1 cellular context compared by ENCODE assay signal in genomic region chr15:65832549-65833364, GRCh38.
TF ChIP-seq lines count a peak whose summit lies in the region.

No MANE protein-coding gene starts in this region.

TF ChIP-seq in WTC11, 78 proteins besides CTCF, POLR2A, EP300 and RAD21 (continued from another document):
- no peak for TF ChIP-seq FOXJ3 (CRISPR knock-in tag; IDR thresholded peaks at IDR 0.05; ENCODE audit: borderline replicate concordance)
- no peak for TF ChIP-seq ZNF138 (CRISPR knock-in tag; conservative IDR thresholded peaks at IDR 0.05)
- peak; percentile 20; the same call in 1 of the 2 replicates for TF ChIP-seq FOXP4 (CRISPR knock-in tag; IDR thresholded peaks at IDR 0.05)
